ENCODE assay signal across 19 cellular contexts in the genomic region with DNA sequence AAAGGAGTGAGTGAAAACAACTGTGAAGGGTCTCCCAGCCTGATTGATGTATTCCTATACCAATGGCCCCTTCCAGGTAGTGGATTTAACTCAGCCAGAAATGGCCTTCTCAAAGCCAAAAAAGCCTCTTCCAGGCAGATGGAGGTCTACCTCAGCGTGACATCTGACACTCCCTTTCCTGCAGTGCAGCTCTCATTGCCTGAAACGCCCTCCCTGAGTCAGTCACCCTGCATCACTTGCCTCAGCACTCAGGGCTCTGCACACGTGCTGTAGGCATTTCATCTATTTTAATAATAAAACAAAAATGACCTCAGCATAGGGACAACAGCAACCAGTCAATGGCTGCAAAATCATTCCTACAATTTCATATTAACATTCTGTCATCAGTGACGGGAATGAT.
"Had no signal": no experiment of that assay in that cellular context is flagged by ENCODE, and none has a peak within 500 bp of the region (broad histone marks: within the 10 kb centered on the region; RNA-seq: fewer than 3 reads in every experiment).

No MANE protein-coding gene starts in this region.

- H3K9me3 ChIP-seq: colonic mucosa, right atrium auricular region, suprapubic skin, thyroid gland, upper lobe of left lung, uterus had no signal

- H3K36me3 ChIP-seq: colonic mucosa, heart left ventricle, right atrium auricular region, suprapubic skin, thyroid gland, upper lobe of left lung, uterus had no signal

- H3K27me3 ChIP-seq: colonic mucosa, heart left ventricle, right atrium auricular region, suprapubic skin, thyroid gland, upper lobe of left lung, uterus had no signal

- H3K4me3 ChIP-seq: colonic mucosa, heart left ventricle, right atrium auricular region, smooth muscle cell, suprapubic skin, thyroid gland, upper lobe of left lung, uterus had no signal

- DNase-seq: colonic mucosa; dermis blood vessel endothelial cell; foreskin melanocyte; heart left ventricle; hypothalamus; mammary epithelial cell; natural killer cell; posterior cingulate gyrus; stimulated activated CD4-positive, alpha-beta T cell treated with anti-CD3 and anti-CD28 coated beads, Interleukin-2, amount 100 ng/mL, for 48 hours; stimulated activated naive CD8-positive, alpha-beta T cell treated with anti-CD3 and anti-CD28 coated beads, Interleukin-15, Interleukin-2, amounts not matched to agents 100 U/mL and 50 U/mL, for 24 hours; thyroid gland; upper lobe of left lung; uterus had no signal

- H3K27ac ChIP-seq: colonic mucosa, heart left ventricle, right atrium auricular region, suprapubic skin, thyroid gland, upper lobe of left lung, uterus had no signal

- H3K4me2 ChIP-seq: smooth muscle cell had no signal

- ATAC-seq: heart left ventricle; left lobe of liver; natural killer cell; stimulated activated naive CD8-positive, alpha-beta T cell treated with anti-CD3 and anti-CD28 coated beads, Interleukin-15, Interleukin-2, amounts not matched to agents 100 U/mL and 50 U/mL, for 24 hours had no signal

- FAIRE-seq: endothelial cell of umbilical vein, islet of Langerhans had no signal

- H3K4me1 ChIP-seq: colonic mucosa, suprapubic skin, thyroid gland, upper lobe of left lung had no signal
